10 cellular contexts compared by ENCODE assay signal in the genomic region with DNA sequence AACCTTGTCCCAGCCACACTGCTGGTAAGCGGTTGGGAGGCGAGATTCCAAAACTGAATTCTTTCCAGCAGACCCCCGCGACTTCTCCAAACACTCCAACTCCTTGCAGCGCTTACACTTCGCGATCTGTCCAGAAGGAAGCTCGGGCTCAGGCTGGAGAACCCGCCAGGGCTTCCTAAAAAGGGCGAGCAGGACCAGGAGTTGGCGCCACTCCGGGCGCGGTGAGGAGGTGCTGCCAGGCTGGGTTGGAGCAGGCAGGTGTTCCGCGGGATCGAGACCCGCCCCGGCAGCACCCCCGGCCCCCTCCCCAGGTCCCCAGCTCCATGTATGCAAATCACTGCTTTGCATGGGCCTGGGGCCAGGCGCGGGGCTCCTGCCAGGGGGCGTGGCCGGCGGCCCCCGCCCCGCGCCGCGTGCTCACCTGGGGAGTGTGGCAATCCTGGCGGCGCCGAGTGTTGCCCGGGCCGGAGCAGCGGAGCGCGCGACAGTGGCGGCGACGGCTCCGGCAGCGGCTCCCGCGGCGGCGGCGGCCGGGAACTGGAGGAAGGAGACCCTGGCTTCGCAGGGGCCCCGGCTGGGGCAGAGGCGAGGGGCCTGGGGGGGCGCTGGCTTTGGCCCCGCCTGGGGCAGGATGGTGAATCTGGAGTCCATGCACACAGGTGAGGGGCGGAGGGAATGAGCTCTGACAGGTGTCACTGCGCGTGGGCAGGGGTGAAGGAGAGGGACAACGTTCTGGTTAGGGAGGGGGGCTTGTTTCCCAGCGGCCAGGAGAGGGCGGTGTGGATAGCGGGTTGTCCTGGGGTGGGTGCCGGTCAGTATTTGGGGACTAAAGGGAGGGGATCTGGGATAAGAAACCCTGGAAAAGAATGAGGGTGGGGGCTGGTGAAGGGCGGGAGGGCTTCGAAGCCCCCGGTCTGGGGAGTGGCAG. TPM values are rescaled to one million over a fixed set of nuclear protein-coding genes. Genes with fewer than 3 reads are reported as not detected.
DNase-seq lines count a peak whose midpoint lies in the region; ATAC-seq, FAIRE-seq and TF ChIP-seq lines count a peak whose summit lies in the region.
"Had no signal": no experiment of that assay in that cellular context is flagged by ENCODE, and none has a peak within 500 bp of the region (broad histone marks: within the 10 kb centered on the region; RNA-seq: fewer than 3 reads in every experiment).

A gene (plus strand): TSS at position 428 of the 928 bp plus-strand sequence. CDS start 204 bp downstream, at position 632.

- H3K4me3 ChIP-seq in esophagus (ENCODE audit: low read depth in 1 of 2, low read length in 2 of 2): peak within 1 kb of the TSS; percentile 9 to 18
- H3K4me3 ChIP-seq in pancreas: peak within 1 kb of the TSS in 2 of 4 donors; percentile 27 to 39

- intact Hi-C loops in pancreas (cut with DNase I): loop anchor here in 2 of 3 donors (5.0 kb wide), 2 partner anchors 57 to 62 kb away; no protein-coding TSS in a partner anchor

- DNase-seq in NCI-H1048 (lab: John Stamatoyannopoulos, UW) (peak; percentile 67), pancreas (peak in 5 of 6 donors; percentile 33 to 81 (median 68)), A172 (ENCODE audit: low spot score) (no peak), NCI-H82 (lab: John Stamatoyannopoulos, UW) (no peak), HuH-7 (ENCODE audit: low spot score) (no peak)
- DNase-seq: activated CD4-positive, alpha-beta T cell treated with anti-CD3 and anti-CD28 coated beads, Interleukin-2, amount 50 U/mL, for 48 hours; right cardiac atrium had no signal

- WGBS in esophagus, 2 donors: 7 to 8% methylated on average over 65 to 66 of the region's 66 CpGs
- 5% methylated on average over 64 to 66 of the region's 66 CpGs for whole genome bisulfite sequencing in pancreas, 2 donors

- H3K27me3 ChIP-seq in esophagus (ENCODE audit: control insufficient read depth in 1 of 2, insufficient read depth in 2 of 2, low read length in 2 of 2) (peaks cover 0 to 5% of the 10 kb centered on the region in 2 donors), pancreas (no peaks in the 10 kb centered on the region)

- H3K27ac ChIP-seq in esophagus (ENCODE audit: low read depth in 2 of 2, low read length in 1 of 2) (peak within 1 kb of the TSS in 1 of 2 donors; percentile 47), pancreas (no peak within 1 kb of the TSS)

- H3K4me1 ChIP-seq in esophagus (ENCODE audit: control insufficient read depth in 2 of 2, insufficient read depth in 2 of 2, low read length in 1 of 2) (peaks cover 9 to 14% of the 10 kb centered on the region in 2 donors), pancreas (peaks cover 0 to 6% (median 0%) of the 10 kb centered on the region in 3 donors)

- ATAC-seq in pancreas: peak; percentile 64 to 82 (median 76)
- ATAC-seq: right cardiac atrium had no signal

- H3K36me3 ChIP-seq in esophagus (ENCODE audit: control insufficient read depth in 2 of 2, insufficient read depth in 2 of 2, low read length in 1 of 2) (no peaks in the 10 kb centered on the region), pancreas (no peaks in the 10 kb centered on the region)

- no peaks in the 10 kb centered on the region for H3K9me3 ChIP-seq in esophagus (ENCODE audit: control insufficient read depth in 2 of 2, insufficient read depth in 1 of 2, low read depth in 1 of 2, low read length in 1 of 2)
- H3K9me3 ChIP-seq in pancreas: no peaks in the 10 kb centered on the region

- TF ChIP-seq CTCF in GM12872 (IDR thresholded peaks at IDR 0.05; ENCODE audit: insufficient read depth, low read depth, low read length) (0 out of 3 replicates have a peak, but pooled peaks have one; percentile 13), pancreas (IDR thresholded peaks at IDR 0.05) (no peak)

- FAIRE-seq in pancreas (lab: Jason Lieb, UNC): no peak

RNA-seq across cellular contexts. Expression of the gene that starts here (rescaled TPM):
- polyA plus RNA-seq in esophagus: 1 to 10 TPM; 3.1 to 4.5 TPM
- 1 to 10 TPM in 1 of 6 donors, under 1 TPM in 5; 0.12 to 2.6 (median 0.23) TPM for total RNA-seq in pancreas
- under 1 TPM; 0.27 to 0.54 TPM for polyA plus RNA-seq in pancreas
- 0.07 and 0.48 TPM in 2 replicates for total RNA-seq in A172 (2014; rRNA removed; shearing (Covaris generic))
- total RNA-seq: RPMI7951 had no signal

Comparison
In these comparisons a context has a peak if more than half of its experiments do, and no peak if none do; other contexts are left out.
1. DNase-seq: peak in NCI-H1048 (single experiment) and pancreas (5 of 6); none in A172 (single experiment), NCI-H82 (single experiment) and HuH-7 (single experiment).